ENCODE assay signal across 8 cellular contexts in genomic region chr9:32589083-32589713, GRCh38. TPM values are rescaled to one million over a fixed set of nuclear protein-coding genes. Genes with fewer than 3 reads are reported as not detected.
DNase-seq lines count a peak whose midpoint lies in the region; ATAC-seq and TF ChIP-seq lines count a peak whose summit lies in the region.
"Had no signal": no experiment of that assay in that cellular context is flagged by ENCODE, and none has a peak within 500 bp of the region (broad histone marks: within the 10 kb centered on the region; RNA-seq: fewer than 3 reads in every experiment).

No MANE protein-coding gene starts in this region.

- TF ChIP-seq EP300 in ovary (IDR thresholded peaks at IDR 0.05), result no peak

- H3K4me1 ChIP-seq in ovary (ENCODE audit: insufficient read depth), result no peaks in the 10 kb centered on the region

- H3K9me3 ChIP-seq in ovary, result no peaks in the 10 kb centered on the region

- peak; percentile 55 for ATAC-seq in HG02623 (IDR thresholded peaks at IDR 0.05; ENCODE audit: unreplicated experiment)
- no peak for ATAC-seq in GM21737 (IDR thresholded peaks at IDR 0.05; ENCODE audit: unreplicated experiment)

- H3K27me3 ChIP-seq in ovary, result no peaks in the 10 kb centered on the region

- DNase-seq in GM12865 (ENCODE audit: low read depth) (peak; percentile 48), NCI-H446 treated with DMSO at 0.1 percent for 48 hours (lab: John Stamatoyannopoulos, UW) (peak; percentile 7), cardiac fibroblast (ENCODE audit: low read depth in 2 of 2) (peak; percentile 72 to 74), midbrain (lab: John Stamatoyannopoulos, UW) (peak; percentile 21), ovary (no peak)

- no peak overlapping the region for H3K4me3 ChIP-seq in GM12865 (ENCODE audit: low read depth, low read length)
- H3K4me3 ChIP-seq in cardiac fibroblast (replicated peaks in 1 of 2; ENCODE audit: low read depth in 2 of 2, low read length in 2 of 2), result no peak overlapping the region
- H3K4me3 ChIP-seq in ovary, result no peak overlapping the region
- H3K4me3 ChIP-seq: skin epidermis had no signal

- TF ChIP-seq CTCF in GM12865 (IDR thresholded peaks at IDR 0.05; ENCODE audit: insufficient read depth, low read depth, low read length, missing control alignments) (peak; percentile 40), cardiac fibroblast (IDR thresholded peaks at IDR 0.05; ENCODE audit: low read depth, low read length) (peak; percentile 63), ovary (IDR thresholded peaks at IDR 0.05) (peak in 1 of 3 donors; percentile 13)

- TF ChIP-seq POLR2A in ovary (IDR thresholded peaks at IDR 0.05), result no peak

- no peaks in the 10 kb centered on the region for H3K36me3 ChIP-seq in ovary

- intact Hi-C loops in ovary (cut with DNase I), result loop anchor here in 2 of 4 donors (5.0 to 10.0 kb wide), 2 partner anchors 376 to 378 kb away; no protein-coding TSS in a partner anchor

- no peak overlapping the region for H3K27ac ChIP-seq in ovary
- H3K27ac ChIP-seq: skin epidermis had no signal

- 33 to 40% (median 38%) methylated on average over 6 of the region's 6 CpGs for WGBS in ovary, 3 donors

RNA-seq across cellular contexts. Expression of gene NDUFB6, which starts 16.2 kb away (rescaled TPM):
- total RNA-seq in ovary, result 10 to 100 TPM; 31.9 to 42.5 (median 38.8) TPM
- polyA plus RNA-seq in ovary, result 10 to 100 TPM; 19.6 to 30.3 TPM

RNA-seq across cellular contexts. Expression of gene TOPORS, which starts 36.8 kb away (rescaled TPM):
- 10 to 100 TPM; 18.8 to 31.8 (median 20.9) TPM for total RNA-seq in ovary
- 10 to 100 TPM; 15.1 to 20.9 TPM for polyA plus RNA-seq in ovary

RNA-seq across cellular contexts. Expression of gene SMIM27, which starts 37.1 kb away (rescaled TPM):
- total RNA-seq in ovary, result 10 to 100 TPM in 1 of 7 donors, 1 to 10 TPM in 6; 4.8 to 16.3 (median 9.2) TPM
- polyA plus RNA-seq in ovary, result 10 to 100 TPM in 1 of 2 donors, 1 to 10 TPM in 1; 8.3 to 10.8 TPM

RNA-seq across cellular contexts. Expression of gene TAF1L, which starts 46.3 kb away (rescaled TPM):
- total RNA-seq in ovary, result under 1 TPM in 2 of 7 donors, not detected in 5; 0.05 TPM
- under 1 TPM in 1 of 2 donors, not detected in 1; 0.03 TPM for polyA plus RNA-seq in ovary

Comparison
In these comparisons a context has a peak if more than half of its experiments do, and no peak if none do; other contexts are left out.
1. DNase-seq: peak in GM12865 (single experiment), NCI-H446 treated with DMSO at 0.1 percent for 48 hours (single experiment), cardiac fibroblast (2 of 2) and midbrain (single experiment); none in ovary (0 of 5).